Comparison of ENCODE assay signal across 23 cellular contexts in genomic region chr2:63790491-63790890, GRCh38. TPM values are rescaled to one million over a fixed set of nuclear protein-coding genes. Genes with fewer than 3 reads are reported as not detected.
DNase-seq lines count a peak whose midpoint lies in the region; ATAC-seq, FAIRE-seq and TF ChIP-seq lines count a peak whose summit lies in the region.
"Had no signal": no experiment of that assay in that cellular context is flagged by ENCODE, and none has a peak within 500 bp of the region (broad histone marks: within the 10 kb centered on the region; RNA-seq: fewer than 3 reads in every experiment).

No MANE protein-coding gene starts in this region.

- no peak overlapping the region for H3K4me2 ChIP-seq in HepG2 (ENCODE audit: low read depth, low read length)
- peak overlapping the region; percentile 45 for H3K4me2 ChIP-seq in keratinocyte (ENCODE audit: control insufficient read depth, extremely low read depth, insufficient read depth, low read depth, low read length)
- H3K4me2 ChIP-seq: GM23338 had no signal

- TF ChIP-seq RAD21 in liver (IDR thresholded peaks at IDR 0.05), result no peak
- no peak for TF ChIP-seq RAD21 in HepG2 (CRISPR knock-in tag; IDR thresholded peaks at IDR 0.05)

- CTCF ChIA-PET in HepG2 (lab: Yijun Ruan, JAX; ENCODE audit: low intra/inter-chr PET ratio, low total read pairs), result no interaction called here
- CTCF ChIA-PET in activated naive CD4-positive, alpha-beta T cell treated with anti-CD3 and anti-CD28 coated beads for 36 hours (lab: Charles Lee), result interaction anchor here (1.1 kb wide), 1 partner anchor 22 kb away, joined by 3 read pairs; no protein-coding TSS in a partner anchor

- no peaks in the 10 kb centered on the region for H3K9me3 Mint-ChIP-seq in chondrocyte (ENCODE audit: low read depth)
- H3K9me3 Mint-ChIP-seq in activated naive CD4-positive, alpha-beta T cell treated with anti-CD3 and anti-CD28 coated beads for 36 hours, result no peaks in the 10 kb centered on the region
- H3K9me3 Mint-ChIP-seq: activated CD8-positive, alpha-beta T cell treated with anti-CD3 and anti-CD28 coated beads for 36 hours; activated naive CD8-positive, alpha-beta T cell treated with anti-CD3 and anti-CD28 coated beads, Interleukin-2, amount 10 ng/mL, durations not matched to agents 7 days and 5 days; activated T-cell treated with anti-CD3 and anti-CD28 coated beads, Interleukin-2, amount 50 U/mL, for 4 hours; central memory CD8-positive, alpha-beta T cell; GM23338; memory B cell; nephron had no signal

- H3K9ac ChIP-seq in liver (ENCODE audit: low read depth in 1 of 2, low read length in 2 of 2) (no peak overlapping the region), HepG2 (ENCODE audit: insufficient read depth, low read depth, low read length) (no peak overlapping the region), keratinocyte (ENCODE audit: control insufficient read depth, extremely low read depth, insufficient read depth, low read length) (no peak overlapping the region)

- H3K4me1 ChIP-seq in liver (ENCODE audit: control insufficient read depth in 4 of 4, insufficient read depth in 4 of 4, low read length in 3 of 4), result peaks cover 0 to 12% (median 7%) of the 10 kb centered on the region in 4 donors
- H3K4me1 ChIP-seq in HepG2 (ENCODE audit: insufficient read depth, low read length), result no peaks in the 10 kb centered on the region
- peaks cover 39% of the 10 kb centered on the region for H3K4me1 ChIP-seq in keratinocyte (ENCODE audit: control insufficient read depth, extremely low read depth, insufficient read depth, low read length)
- H3K4me1 ChIP-seq: Peyer's patch, prostate gland had no signal

- H3K4me3 Mint-ChIP-seq in chondrocyte (ENCODE audit: unreplicated experiment), result peak overlapping the region; percentile 9
- no peak overlapping the region for H3K4me3 Mint-ChIP-seq in activated naive CD4-positive, alpha-beta T cell treated with anti-CD3 and anti-CD28 coated beads for 36 hours
- H3K4me3 Mint-ChIP-seq: activated CD8-positive, alpha-beta T cell treated with anti-CD3 and anti-CD28 coated beads for 36 hours; activated naive CD8-positive, alpha-beta T cell treated with anti-CD3 and anti-CD28 coated beads, Interleukin-2, amount 10 ng/mL, durations not matched to agents 7 days and 5 days; activated T-cell treated with anti-CD3 and anti-CD28 coated beads, Interleukin-2, amount 50 U/mL, for 4 hours; central memory CD8-positive, alpha-beta T cell; GM23338; memory B cell; nephron; stimulated activated effector memory CD8-positive, alpha-beta T cell treated with anti-CD3 and anti-CD28 coated beads, Interleukin-12 subunit alpha, Interleukin-12 subunit beta, amount 100 ng/mL, for 72 hours had no signal

- H3K4me3 ChIP-seq in liver (ENCODE audit: low read depth in 1 of 3, low read length in 3 of 3) (no peak overlapping the region), HepG2 (replicated peaks in 1 of 3; ENCODE audit: insufficient read depth in 1 of 3, low read depth in 2 of 3, low read length in 3 of 3) (no peak overlapping the region), keratinocyte (ENCODE audit: control insufficient read depth in 2 of 3, extremely low read depth in 1 of 3, insufficient read depth in 2 of 3, low read depth in 1 of 3, low read length in 3 of 3) (no peak overlapping the region)
- H3K4me3 ChIP-seq: GM23338, Peyer's patch, prostate gland had no signal

- BruUV-seq in HepG2 (replicated peaks; lab: Mats Ljungman, UMichigan), result no TSS peak

- no peak for TF ChIP-seq EP300 in HepG2 (IDR thresholded peaks at IDR 0.05; ENCODE audit: low read depth in 2 of 2, low read length in 2 of 2)
- TF ChIP-seq EP300 in HepG2 (CRISPR knock-in tag; IDR thresholded peaks at IDR 0.05; ENCODE audit: borderline replicate concordance), result no peak

- intact Hi-C loops in HepG2 (cut with micrococcal nuclease; ENCODE audit: unreplicated experiment), result no loop called here
- intact Hi-C loops in activated naive CD4-positive, alpha-beta T cell treated with anti-CD3 and anti-CD28 coated beads for 36 hours (cut with micrococcal nuclease), result no loop called here

- H3K36me3 ChIP-seq in liver (ENCODE audit: control insufficient read depth in 4 of 4, insufficient read depth in 3 of 4, low read depth in 1 of 4, low read length in 3 of 4) (no peaks in the 10 kb centered on the region), HepG2 (replicated peaks in 1 of 2; ENCODE audit: control insufficient read depth in 1 of 2, insufficient read depth in 2 of 2, low read length in 2 of 2) (no peaks in the 10 kb centered on the region), keratinocyte (ENCODE audit: control insufficient read depth in 2 of 2, extremely low read depth in 1 of 2, insufficient read depth in 2 of 2, low read length in 2 of 2) (no peaks in the 10 kb centered on the region)
- H3K36me3 ChIP-seq: Peyer's patch, prostate gland, WERI-Rb-1 had no signal

- 56% methylated on average over 2 of the region's 2 CpGs for whole genome bisulfite sequencing in liver
- WGBS in HepG2 (ENCODE audit: low lambda C conversion rate), result 26% methylated on average over 2 of the region's 2 CpGs

- POLR2A ChIA-PET in HepG2 (lab: Yijun Ruan, JAX), result no interaction called here

- H3K9me3 ChIP-seq in liver (ENCODE audit: control insufficient read depth in 4 of 4, low read length in 3 of 4) (no peaks in the 10 kb centered on the region), HepG2 (ENCODE audit: low read length) (no peaks in the 10 kb centered on the region), keratinocyte (ENCODE audit: control insufficient read depth, low read depth, low read length) (peaks cover 2% of the 10 kb centered on the region)
- H3K9me3 ChIP-seq: Peyer's patch, prostate gland had no signal

- no peak for TF ChIP-seq CTCF in liver (IDR thresholded peaks at IDR 0.05; ENCODE audit: low read depth, low read length, missing input control)
- TF ChIP-seq CTCF in HepG2 (CRISPR knock-in tag; IDR thresholded peaks at IDR 0.05), result no peak
- no peak for TF ChIP-seq CTCF in chondrocyte (IDR thresholded peaks at IDR 0.05)
- no peak for TF ChIP-seq CTCF in keratinocyte (optimal IDR thresholded peaks at IDR 0.05 in 1 of 3, IDR thresholded peaks at IDR 0.05 in 1 of 3, conservative IDR thresholded peaks at IDR 0.05 in 1 of 3; ENCODE audit: extremely low read depth in 1 of 3, insufficient read depth in 2 of 3, low read length in 3 of 3)

- H3K27me3 Mint-ChIP-seq in chondrocyte (ENCODE audit: low read depth), result no peaks in the 10 kb centered on the region
- no peaks in the 10 kb centered on the region for H3K27me3 Mint-ChIP-seq in activated naive CD4-positive, alpha-beta T cell treated with anti-CD3 and anti-CD28 coated beads for 36 hours (ENCODE audit: low read depth)
- H3K27me3 Mint-ChIP-seq: activated CD8-positive, alpha-beta T cell treated with anti-CD3 and anti-CD28 coated beads for 36 hours had no signal

- H3K27ac ChIP-seq in liver (ENCODE audit: low read depth in 1 of 2, low read length in 2 of 2) (peak overlapping the region; percentile 56 to 66), HepG2 (ENCODE audit: extremely low read length, insufficient read depth, low read length) (no peak overlapping the region), keratinocyte (ENCODE audit: control insufficient read depth, insufficient read depth, low read length) (peak overlapping the region; percentile 45)
- H3K27ac ChIP-seq: Peyer's patch, prostate gland, WERI-Rb-1 had no signal

- no peaks in the 10 kb centered on the region for H3K36me3 Mint-ChIP-seq in chondrocyte (ENCODE audit: low read depth)
- no peaks in the 10 kb centered on the region for H3K36me3 Mint-ChIP-seq in activated naive CD4-positive, alpha-beta T cell treated with anti-CD3 and anti-CD28 coated beads for 36 hours (ENCODE audit: low read depth)
- H3K36me3 Mint-ChIP-seq: activated naive CD8-positive, alpha-beta T cell treated with anti-CD3 and anti-CD28 coated beads, Interleukin-2, amount 10 ng/mL, durations not matched to agents 7 days and 5 days; memory B cell; stimulated activated effector memory CD8-positive, alpha-beta T cell treated with anti-CD3 and anti-CD28 coated beads, Interleukin-12 subunit alpha, Interleukin-12 subunit beta, amount 100 ng/mL, for 72 hours had no signal

- peak overlapping the region; percentile 88 for H3K27ac Mint-ChIP-seq in chondrocyte (ENCODE audit: unreplicated experiment)
- H3K27ac Mint-ChIP-seq in activated naive CD4-positive, alpha-beta T cell treated with anti-CD3 and anti-CD28 coated beads for 36 hours, result no peak overlapping the region
- H3K27ac Mint-ChIP-seq: activated CD8-positive, alpha-beta T cell treated with anti-CD3 and anti-CD28 coated beads for 36 hours; activated naive CD8-positive, alpha-beta T cell treated with anti-CD3 and anti-CD28 coated beads, Interleukin-2, amount 10 ng/mL, durations not matched to agents 7 days and 5 days; GM23338; memory B cell; nephron; stimulated activated effector memory CD8-positive, alpha-beta T cell treated with anti-CD3 and anti-CD28 coated beads, Interleukin-12 subunit alpha, Interleukin-12 subunit beta, amount 100 ng/mL, for 72 hours had no signal

- TF ChIP-seq POLR2A in HepG2 (IDR thresholded peaks at IDR 0.05; ENCODE audit: insufficient read depth in 1 of 2, low read depth in 2 of 2, low read length in 2 of 2), result no peak

- dilution Hi-C loops in keratinocyte (cut with MboI; ENCODE audit: extremely low pct_ligation_motif_present, low sequenced_read_pairs), result no loop called here

- no peaks in the 10 kb centered on the region for H4K20me1 ChIP-seq in HepG2 (ENCODE audit: insufficient read depth, low read length)
- H4K20me1 ChIP-seq in keratinocyte (ENCODE audit: control insufficient read depth, extremely low read depth, insufficient read depth, low read length), result no peaks in the 10 kb centered on the region

- H2AFZ ChIP-seq in HepG2 (ENCODE audit: low read length) (no peak overlapping the region), keratinocyte (ENCODE audit: control insufficient read depth, low read length) (no peak overlapping the region)
- H2AFZ ChIP-seq: GM23338 had no signal

- in situ Hi-C loops in HepG2 (cut with HindIII; ENCODE audit: extremely low pct_ligation_motif_present, low pct_unique_long_range_greater_than_20kb), result no loop called here

- H3K9me1 ChIP-seq in keratinocyte (ENCODE audit: control insufficient read depth, extremely low read depth, insufficient read depth, low read length), result no peaks in the 10 kb centered on the region

- no peak for FAIRE-seq in HepG2 (lab: Jason Lieb, UNC)
- no peak for FAIRE-seq in keratinocyte (lab: Jason Lieb, UNC)

- ATAC-seq in HepG2, result no peak
- no peak for ATAC-seq in HG03457 (IDR thresholded peaks at IDR 0.05; ENCODE audit: unreplicated experiment)
- ATAC-seq: activated CD8-positive, alpha-beta T cell treated with anti-CD3 and anti-CD28 coated beads for 36 hours; activated T-cell treated with anti-CD3 and anti-CD28 coated beads, Interleukin-2, amount 50 U/mL, for 4 hours; GM23338; stimulated activated effector memory CD8-positive, alpha-beta T cell treated with anti-CD3 and anti-CD28 coated beads, Interleukin-12 subunit alpha, Interleukin-12 subunit beta, amount 100 ng/mL, for 72 hours had no signal

- DNase-seq in HepG2 (ENCODE audit: low spot score) (no peak), chondrocyte (ENCODE audit: low spot score) (no peak), keratinocyte (ENCODE audit: low read depth, low spot score) (no peak), glomerular visceral epithelial cell (ENCODE audit: extremely low spot score) (no peak)
- no peak for DNase-seq in activated naive CD4-positive, alpha-beta T cell treated with anti-CD3 and anti-CD28 coated beads for 36 hours
- DNase-seq in activated CD4-positive, alpha-beta T cell treated with anti-CD3 and anti-CD28 coated beads, Interleukin-2, amount 50 U/mL, for 1 hour, result no peak
- DNase-seq: activated CD8-positive, alpha-beta T cell treated with anti-CD3 and anti-CD28 coated beads for 36 hours; activated naive CD8-positive, alpha-beta T cell treated with anti-CD3 and anti-CD28 coated beads, Interleukin-2, amount 10 ng/mL, durations not matched to agents 7 days and 5 days; activated T-cell treated with anti-CD3 and anti-CD28 coated beads, Interleukin-2, amount 50 U/mL, for 4 hours; C1 segment of cervical spinal cord; glutamatergic neuron; NCI-H1417 treated with DMSO at 0.1 percent for 48 hours; Peyer's patch; stimulated activated CD4-positive, alpha-beta T cell treated with anti-CD3 and anti-CD28 coated beads, Interleukin-12 subunit alpha, Interleukin-12 subunit beta, amount 100 ng/mL, for 4 hours; WERI-Rb-1 had no signal

- no peaks in the 10 kb centered on the region for H3K79me2 ChIP-seq in HepG2 (ENCODE audit: insufficient read depth, low read length)
- H3K79me2 ChIP-seq in keratinocyte (ENCODE audit: control insufficient read depth, insufficient read depth, low read length), result no peaks in the 10 kb centered on the region

- H3K4me1 Mint-ChIP-seq in chondrocyte (ENCODE audit: low read depth), result peaks cover 52% of the 10 kb centered on the region
- H3K4me1 Mint-ChIP-seq in activated naive CD4-positive, alpha-beta T cell treated with anti-CD3 and anti-CD28 coated beads for 36 hours (ENCODE audit: low read depth), result peaks cover 17% of the 10 kb centered on the region
- H3K4me1 Mint-ChIP-seq: central memory CD8-positive, alpha-beta T cell; memory B cell had no signal

- H3K27me3 ChIP-seq in liver (ENCODE audit: control insufficient read depth in 4 of 4, insufficient read depth in 4 of 4, low read length in 3 of 4) (no peaks in the 10 kb centered on the region), HepG2 (ENCODE audit: control insufficient read depth in 1 of 2, insufficient read depth in 2 of 2, low read length in 2 of 2) (no peaks in the 10 kb centered on the region), keratinocyte (ENCODE audit: control insufficient read depth, extremely low read depth, insufficient read depth, low read length) (no peaks in the 10 kb centered on the region)
- H3K27me3 ChIP-seq: Peyer's patch had no signal

RNA-seq across cellular contexts. Expression of gene UGP2, which starts 51.2 kb away (rescaled TPM):
- 100 to 1,000 TPM in 1 of 2 donors, 10 to 100 TPM in 1; 76.2 to 341 TPM for total RNA-seq in liver
- polyA plus RNA-seq in liver, result 100 to 1,000 TPM; 182 to 723 TPM
- total RNA-seq in HepG2 (2016; rRNA removed; fragmentation: Illumina TruSeq; extraction: Trizol), result 134 and 210 TPM in 2 replicates
- 83.7 and 93.6 TPM in 2 replicates for total RNA-seq in HepG2 (2016; cell fraction: cytosol; rRNA removed; fragmentation: Illumina TruSeq; extraction: Trizol; ENCODE audit: low read depth)
- total RNA-seq in HepG2 (2016; cell fraction: insoluble cytoplasmic fraction; rRNA removed; fragmentation: Illumina TruSeq; extraction: Trizol), result 123 and 218 TPM in 2 replicates
- total RNA-seq in HepG2 (2016; cell fraction: membrane; rRNA removed; fragmentation: Illumina TruSeq; extraction: Trizol), result 85.1 and 86.4 TPM in 2 replicates
- total RNA-seq in HepG2 (2016; cell fraction: nucleus; rRNA removed; fragmentation: Illumina TruSeq; extraction: Trizol), result 79.9 and 81.8 TPM in 2 replicates
- polyA plus RNA-seq in HepG2 (2011; rRNA removed), result 80.1 and 96.0 TPM in 2 replicates
- 34.2 and 64.5 TPM in 2 replicates for polyA plus RNA-seq in HepG2 (2011; cell fraction: cytosol; rRNA removed)
- polyA plus RNA-seq in HepG2 (2011; cell fraction: nucleus; rRNA removed), result 28.2 and 36.8 TPM in 2 replicates
- 164 and 194 TPM in 2 replicates for polyA plus RNA-seq in HepG2 (2012)
- 27.9 and 31.2 TPM in 2 replicates for polyA plus RNA-seq in HepG2 (2016; cell fraction: cytosol; fragmentation: Illumina TruSeq; extraction: Trizol; ENCODE audit: low read depth)
- 183 and 197 TPM in 2 replicates for polyA plus RNA-seq in HepG2 (2016; cell fraction: insoluble cytoplasmic fraction; fragmentation: Illumina TruSeq; extraction: Trizol; ENCODE audit: low read depth)
- polyA plus RNA-seq in HepG2 (2016; cell fraction: membrane; fragmentation: Illumina TruSeq; extraction: Trizol; ENCODE audit: low read depth), result 56.9 and 57.3 TPM in 2 replicates
- polyA plus RNA-seq in HepG2 (2016; cell fraction: nucleus; fragmentation: Illumina TruSeq; extraction: Trizol; ENCODE audit: insufficient read depth, low read depth), result 78.5 and 87.8 TPM in 2 replicates
- 11.5 and 14.4 TPM in 2 replicates for polyA minus RNA-seq in HepG2 (2011; rRNA and poly(A)+ RNA removed; ENCODE audit: low replicate concordance)
- polyA minus RNA-seq in HepG2 (2011; cell fraction: cytosol; rRNA and poly(A)+ RNA removed), result 103 and 130 TPM in 2 replicates
- 119 and 170 TPM in 2 replicates for polyA minus RNA-seq in HepG2 (2011; cell fraction: nucleus; rRNA and poly(A)+ RNA removed)
- total RNA-seq in chondrocyte, result 99.5 to 112 TPM (median 105 TPM) in 3 replicates
- polyA plus RNA-seq in keratinocyte, result 168 to 260 TPM (median 219 TPM) in 3 replicates
- polyA plus RNA-seq in keratinocyte (2011; ENCODE audit: low read depth), result 138 TPM
- 203 and 359 TPM in 2 replicates for polyA plus RNA-seq in keratinocyte (2011; cell fraction: cytosol; rRNA removed)
- polyA plus RNA-seq in keratinocyte (2011; cell fraction: nucleus; rRNA removed), result 230 and 294 TPM in 2 replicates
- 186 and 192 TPM in 2 replicates for polyA plus RNA-seq in keratinocyte (2012; ENCODE audit: low replicate concordance)
- 8.8 to 123 TPM (median 69.9 TPM) in 3 replicates for polyA minus RNA-seq in keratinocyte
- 138 TPM for polyA minus RNA-seq in keratinocyte (2011; cell fraction: cytosol; rRNA and poly(A)+ RNA removed)
- polyA minus RNA-seq in keratinocyte (2011; cell fraction: nucleus; rRNA and poly(A)+ RNA removed), result 92.7 and 216 TPM in 2 replicates
- total RNA-seq in activated naive CD4-positive, alpha-beta T cell treated with anti-CD3 and anti-CD28 coated beads for 36 hours, result 10 to 100 TPM; 82.2 to 93.1 TPM
